In genomic region chr3:8963137-8963853, GRCh38 we compare ENCODE assay signal across 1 cellular context.
TF ChIP-seq lines count a peak whose summit lies in the region.

TSS of gene RAD18 (minus strand) at chr3:8963472. CDS start at chr3:8963385, 87 bp downstream.

TF ChIP-seq in WTC11, 78 proteins besides CTCF, POLR2A, EP300 and RAD21 (continued from another document):
- TF ChIP-seq ETV6 (CRISPR knock-in tag; IDR thresholded peaks at IDR 0.05) (peak; percentile 69), MAX (CRISPR knock-in tag; IDR thresholded peaks at IDR 0.05) (peak; percentile 78), SMAD3 (CRISPR knock-in tag; IDR thresholded peaks at IDR 0.05; ENCODE audit: borderline replicate concordance) (peak; percentile 24; the same call in 1 of the 2 replicates), SP1 (CRISPR knock-in tag; conservative IDR thresholded peaks at IDR 0.05) (peak; percentile 73), NFATC4 (CRISPR knock-in tag; IDR thresholded peaks at IDR 0.05) (no peak), E2F4 (CRISPR knock-in tag; IDR thresholded peaks at IDR 0.05; ENCODE audit: borderline replicate concordance, low read depth) (peak; percentile 87; the same call in 1 of the 2 replicates), NR3C1 (CRISPR knock-in tag; conservative IDR thresholded peaks at IDR 0.05; ENCODE audit: low read depth) (no peak), IRF1 (CRISPR knock-in tag; IDR thresholded peaks at IDR 0.05) (0 out of 2 replicates have a peak, but pooled peaks have one; percentile 28), FOXP4 (CRISPR knock-in tag; IDR thresholded peaks at IDR 0.05) (peak; percentile 59; the same call in 1 of the 2 replicates), TP53 (CRISPR knock-in tag; IDR thresholded peaks at IDR 0.05) (no peak), ELF4 (CRISPR knock-in tag; IDR thresholded peaks at IDR 0.05; ENCODE audit: low read depth) (no peak), SOX15 (CRISPR knock-in tag; IDR thresholded peaks at IDR 0.05) (no peak), NFYB (CRISPR knock-in tag; conservative IDR thresholded peaks at IDR 0.05; ENCODE audit: low read depth) (no peak), ATF1 (CRISPR knock-in tag; IDR thresholded peaks at IDR 0.05) (peak; percentile 53; the same call in 1 of the 2 replicates), FOXP1 (CRISPR knock-in tag; IDR thresholded peaks at IDR 0.05; ENCODE audit: borderline replicate concordance) (no peak), TEAD1 (CRISPR knock-in tag; IDR thresholded peaks at IDR 0.05) (peak; percentile 50; the same call in 1 of the 2 replicates), E2F5 (CRISPR knock-in tag; IDR thresholded peaks at IDR 0.05) (0 out of 2 replicates have a peak, but pooled peaks have one; percentile 36)
